10 cellular contexts compared by ENCODE assay signal in the genomic region with DNA sequence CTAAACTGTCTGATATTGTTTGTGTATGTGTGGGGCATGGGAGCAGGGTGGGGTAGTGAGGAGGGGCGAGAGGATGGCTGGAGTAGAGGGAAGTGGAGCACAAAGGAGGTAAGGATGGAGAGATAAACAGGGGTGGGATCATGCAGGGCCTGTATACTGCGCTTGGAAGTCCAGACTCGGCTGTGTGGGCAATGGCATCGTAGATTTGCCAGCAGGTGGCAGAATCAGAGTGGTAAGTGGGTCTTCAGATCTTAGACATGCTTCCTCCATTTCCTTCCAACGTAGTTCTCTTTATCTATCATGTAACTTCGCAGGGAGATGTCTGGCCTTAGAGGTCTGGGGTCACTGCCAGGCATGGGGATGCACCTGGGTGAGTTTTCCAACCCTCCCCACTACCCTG.
DNase-seq lines count a peak whose midpoint lies in the region; ATAC-seq, FAIRE-seq and TF ChIP-seq lines count a peak whose summit lies in the region.
"Had no signal": no experiment of that assay in that cellular context is flagged by ENCODE, and none has a peak within 500 bp of the region (broad histone marks: within the 10 kb centered on the region; RNA-seq: fewer than 3 reads in every experiment).

No MANE protein-coding gene starts in this region.

- H3K27me3 Mint-ChIP-seq in activated T-helper 17 cell treated with anti-CD3 and anti-CD28 coated beads, Interleukin-2, amount 50 U/mL, for 72 hours, result no peaks in the 10 kb centered on the region
- no peaks in the 10 kb centered on the region for H3K27me3 Mint-ChIP-seq in activated T-helper 1 cell treated with anti-CD3 and anti-CD28 coated beads, Interleukin-12 subunit alpha, Interleukin-12 subunit beta, Interleukin-2, Interleukin-4 antibody, amounts not matched to agents 30 ng/mL and 10 ng/mL and 1 ng/mL, durations not matched to agents 14 hours and 24 hours and 36 hours (ENCODE audit: insufficient read depth)

- H3K36me3 Mint-ChIP-seq in activated T-helper 17 cell treated with anti-CD3 and anti-CD28 coated beads, Interleukin-2, amount 50 U/mL, for 72 hours (ENCODE audit: low read depth), result no peaks in the 10 kb centered on the region
- H3K36me3 Mint-ChIP-seq in activated T-helper 1 cell treated with anti-CD3 and anti-CD28 coated beads, Interleukin-12 subunit alpha, Interleukin-12 subunit beta, Interleukin-2, Interleukin-4 antibody, amounts not matched to agents 30 ng/mL and 10 ng/mL and 1 ng/mL, durations not matched to agents 14 hours and 24 hours and 36 hours (ENCODE audit: low read depth), result no peaks in the 10 kb centered on the region
- H3K36me3 Mint-ChIP-seq: naive thymus-derived CD8-positive, alpha-beta T cell had no signal

- no peaks in the 10 kb centered on the region for H3K4me1 Mint-ChIP-seq in activated T-helper 17 cell treated with anti-CD3 and anti-CD28 coated beads, Interleukin-2, amount 50 U/mL, for 72 hours
- H3K4me1 Mint-ChIP-seq in activated T-helper 1 cell treated with anti-CD3 and anti-CD28 coated beads, Interleukin-12 subunit alpha, Interleukin-12 subunit beta, Interleukin-2, Interleukin-4 antibody, amounts not matched to agents 30 ng/mL and 10 ng/mL and 1 ng/mL, durations not matched to agents 14 hours and 24 hours and 36 hours (ENCODE audit: low read depth), result no peaks in the 10 kb centered on the region
- H3K4me1 Mint-ChIP-seq: naive thymus-derived CD8-positive, alpha-beta T cell had no signal

- no peaks in the 10 kb centered on the region for H3K79me2 ChIP-seq in HepG2 (ENCODE audit: insufficient read depth, low read length)

- H3K9ac ChIP-seq in HepG2 (ENCODE audit: insufficient read depth, low read depth, low read length), result no peak overlapping the region
- H3K9ac ChIP-seq: BLaER1 treated with 17β-estradiol and CSF1 and Interleukin-3, amounts not matched to agents 10 nM and 100 nM had no signal

- no peaks in the 10 kb centered on the region for H4K20me1 ChIP-seq in HepG2 (ENCODE audit: insufficient read depth, low read length)
- H4K20me1 ChIP-seq: BLaER1 treated with 17β-estradiol and CSF1 and Interleukin-3, amounts not matched to agents 10 nM and 100 nM had no signal

- BruUV-seq in HepG2 (replicated peaks; lab: Mats Ljungman, UMichigan), result no TSS peak

- intact Hi-C loops in ascending aorta (cut with DNase I), result no loop called here
- intact Hi-C loops in HepG2 (cut with micrococcal nuclease; ENCODE audit: unreplicated experiment), result loop anchor here (1.0 kb wide), 1 partner anchor 57 kb away; no protein-coding TSS in a partner anchor
- intact Hi-C loops in activated T-helper 1 cell treated with anti-CD3 and anti-CD28 coated beads, Interleukin-12 subunit alpha, Interleukin-12 subunit beta, Interleukin-2, Interleukin-4 antibody, amounts not matched to agents 30 ng/mL and 10 ng/mL and 1 ng/mL, durations not matched to agents 14 hours and 24 hours and 36 hours (cut with micrococcal nuclease), result no loop called here

- no peak overlapping the region for H3K27ac Mint-ChIP-seq in activated T-helper 17 cell treated with anti-CD3 and anti-CD28 coated beads, Interleukin-2, amount 50 U/mL, for 72 hours
- no peak overlapping the region for H3K27ac Mint-ChIP-seq in activated T-helper 1 cell treated with anti-CD3 and anti-CD28 coated beads, Interleukin-12 subunit alpha, Interleukin-12 subunit beta, Interleukin-2, Interleukin-4 antibody, amounts not matched to agents 30 ng/mL and 10 ng/mL and 1 ng/mL, durations not matched to agents 14 hours and 24 hours and 36 hours
- H3K27ac Mint-ChIP-seq: naive thymus-derived CD8-positive, alpha-beta T cell had no signal

- H3K4me3 Mint-ChIP-seq in activated T-helper 17 cell treated with anti-CD3 and anti-CD28 coated beads, Interleukin-2, amount 50 U/mL, for 72 hours, result no peak overlapping the region
- no peak overlapping the region for H3K4me3 Mint-ChIP-seq in activated T-helper 1 cell treated with anti-CD3 and anti-CD28 coated beads, Interleukin-12 subunit alpha, Interleukin-12 subunit beta, Interleukin-2, Interleukin-4 antibody, amounts not matched to agents 30 ng/mL and 10 ng/mL and 1 ng/mL, durations not matched to agents 14 hours and 24 hours and 36 hours
- H3K4me3 Mint-ChIP-seq: naive thymus-derived CD8-positive, alpha-beta T cell had no signal

- no peak overlapping the region for H3K27ac ChIP-seq in ascending aorta
- no peak overlapping the region for H3K27ac ChIP-seq in HepG2 (ENCODE audit: extremely low read length, insufficient read depth, low read length)
- H3K27ac ChIP-seq: BLaER1 treated with 17β-estradiol and CSF1 and Interleukin-3, amounts not matched to agents 10 nM and 100 nM had no signal

- no peak overlapping the region for H3K4me2 ChIP-seq in HepG2 (ENCODE audit: low read depth, low read length)
- H3K4me2 ChIP-seq: BLaER1 treated with 17β-estradiol and CSF1 and Interleukin-3, amounts not matched to agents 10 nM and 100 nM had no signal

- H3K9me3 Mint-ChIP-seq in activated T-helper 17 cell treated with anti-CD3 and anti-CD28 coated beads, Interleukin-2, amount 50 U/mL, for 72 hours, result no peaks in the 10 kb centered on the region
- peaks cover 4% of the 10 kb centered on the region for H3K9me3 Mint-ChIP-seq in activated T-helper 1 cell treated with anti-CD3 and anti-CD28 coated beads, Interleukin-12 subunit alpha, Interleukin-12 subunit beta, Interleukin-2, Interleukin-4 antibody, amounts not matched to agents 30 ng/mL and 10 ng/mL and 1 ng/mL, durations not matched to agents 14 hours and 24 hours and 36 hours

- WGBS in HepG2 (ENCODE audit: low lambda C conversion rate), result 0% methylated on average over 6 of the region's 6 CpGs

- TF ChIP-seq RAD21 in HepG2 (CRISPR knock-in tag; IDR thresholded peaks at IDR 0.05), result no peak

- no peak overlapping the region for H3K4me3 ChIP-seq in NB4 (ENCODE audit: low read depth, low read length)
- no peak overlapping the region for H3K4me3 ChIP-seq in ascending aorta
- H3K4me3 ChIP-seq in HepG2 (replicated peaks in 1 of 3; ENCODE audit: insufficient read depth in 1 of 3, low read depth in 2 of 3, low read length in 3 of 3), result no peak overlapping the region
- H3K4me3 ChIP-seq: BLaER1 treated with 17β-estradiol and CSF1 and Interleukin-3, amounts not matched to agents 10 nM and 100 nM had no signal

- no peak for FAIRE-seq in HepG2 (lab: Jason Lieb, UNC)

- DNase-seq in NCI-H1417 (lab: John Stamatoyannopoulos, UW) (peak; percentile 12 to 62 (median 59)), NCI-H1417 treated with DMSO at 0.1 percent for 48 hours (lab: John Stamatoyannopoulos, UW) (no peak), NB4 (ENCODE audit: low read depth) (peak; percentile 43), ascending aorta (ENCODE audit: low spot score in 2 of 2) (no peak), HepG2 (ENCODE audit: low spot score) (peak; percentile 3), 8988T (no peak)
- no peak for DNase-seq in activated T-helper 1 cell treated with anti-CD3 and anti-CD28 coated beads, Interleukin-12 subunit alpha, Interleukin-12 subunit beta, Interleukin-2, Interleukin-4 antibody, amounts not matched to agents 30 ng/mL and 10 ng/mL and 1 ng/mL, durations not matched to agents 14 hours and 24 hours and 36 hours (ENCODE audit: low spot score)

- H3K36me3 ChIP-seq in ascending aorta (no peaks in the 10 kb centered on the region), HepG2 (replicated peaks in 1 of 2; ENCODE audit: control insufficient read depth in 1 of 2, insufficient read depth in 2 of 2, low read length in 2 of 2) (no peaks in the 10 kb centered on the region)
- H3K36me3 ChIP-seq: BLaER1 treated with 17β-estradiol and CSF1 and Interleukin-3, amounts not matched to agents 10 nM and 100 nM had no signal

- ATAC-seq in HepG2, result peak; percentile 68
- ATAC-seq in activated T-helper 17 cell treated with anti-CD3 and anti-CD28 coated beads, Interleukin-2, amount 50 U/mL, for 72 hours (replicated peaks), result no peak
- ATAC-seq: naive thymus-derived CD8-positive, alpha-beta T cell had no signal

- TF ChIP-seq EP300 in HepG2 (IDR thresholded peaks at IDR 0.05; ENCODE audit: low read depth in 2 of 2, low read length in 2 of 2) (no peak), HepG2 (CRISPR knock-in tag; IDR thresholded peaks at IDR 0.05; ENCODE audit: borderline replicate concordance) (no peak)

- H3K27me3 ChIP-seq in ascending aorta (no peaks in the 10 kb centered on the region), HepG2 (ENCODE audit: control insufficient read depth in 1 of 2, insufficient read depth in 2 of 2, low read length in 2 of 2) (peaks cover 2 to 3% of the 10 kb centered on the region in 2 experiments; a peak in 1 of 5 replicates)
- H3K27me3 ChIP-seq: BLaER1 treated with 17β-estradiol and CSF1 and Interleukin-3, amounts not matched to agents 10 nM and 100 nM had no signal

- TF ChIP-seq POLR2A in NB4 (IDR thresholded peaks at IDR 0.05; ENCODE audit: extremely low read depth, insufficient read length) (no peak), HepG2 (IDR thresholded peaks at IDR 0.05; ENCODE audit: insufficient read depth in 1 of 2, low read depth in 2 of 2, low read length in 2 of 2) (no peak)

- CTCF ChIA-PET in HepG2 (lab: Yijun Ruan, JAX; ENCODE audit: low intra/inter-chr PET ratio, low total read pairs), result no interaction called here

- H3K4me1 ChIP-seq in ascending aorta (no peaks in the 10 kb centered on the region), HepG2 (ENCODE audit: insufficient read depth, low read length) (no peaks in the 10 kb centered on the region)
- H3K4me1 ChIP-seq: BLaER1 treated with 17β-estradiol and CSF1 and Interleukin-3, amounts not matched to agents 10 nM and 100 nM had no signal

- H3K9me3 ChIP-seq in ascending aorta (no peaks in the 10 kb centered on the region), HepG2 (ENCODE audit: low read length) (no peaks in the 10 kb centered on the region)

- in situ Hi-C loops in HepG2 (cut with HindIII; ENCODE audit: extremely low pct_ligation_motif_present, low pct_unique_long_range_greater_than_20kb), result no loop called here

- no peak overlapping the region for H2AFZ ChIP-seq in HepG2 (ENCODE audit: low read length)

- POLR2A ChIA-PET in HepG2 (lab: Yijun Ruan, JAX), result no interaction called here

- TF ChIP-seq CTCF in NB4 (IDR thresholded peaks at IDR 0.05; ENCODE audit: low read depth, low read length), result peak; percentile 44
- peak in 2 of 3 experiments; percentile 16 to 27 for TF ChIP-seq CTCF in ascending aorta (IDR thresholded peaks at IDR 0.05)
- peak; percentile 45 for TF ChIP-seq CTCF in HepG2 (CRISPR knock-in tag; IDR thresholded peaks at IDR 0.05)

TF ChIP-seq in HepG2, 621 proteins besides CTCF, POLR2A, EP300 and RAD21:
- TF ChIP-seq, protein P1, sequence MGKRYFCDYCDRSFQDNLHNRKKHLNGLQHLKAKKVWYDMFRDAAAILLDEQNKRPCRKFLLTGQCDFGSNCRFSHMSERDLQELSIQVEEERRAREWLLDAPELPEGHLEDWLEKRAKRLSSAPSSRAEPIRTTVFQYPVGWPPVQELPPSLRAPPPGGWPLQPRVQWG (CRISPR knock-in tag; IDR thresholded peaks at IDR 0.05; ENCODE audit: borderline replicate concordance, low read depth), result no peak
- TF ChIP-seq STAG1 (CRISPR knock-in tag; IDR thresholded peaks at IDR 0.05) (peak; percentile 25; the same call in 1 of the 2 replicates), SMC3 (IDR thresholded peaks at IDR 0.05; ENCODE audit: low read length) (peak; percentile 18; the same call in 1 of the 2 replicates)
TF ChIP-seq in HepG2: peak in this region for 2.

Comparison
In these comparisons a context has a peak if more than half of its experiments do, and no peak if none do; other contexts are left out.
1. DNase-seq: peak in NCI-H1417 (3 of 3), NB4 (single experiment) and HepG2 (single experiment); none in NCI-H1417 treated with DMSO at 0.1 percent for 48 hours (single experiment), ascending aorta (0 of 2), activated T-helper 1 cell treated with anti-CD3 and anti-CD28 coated beads, Interleukin-12 subunit alpha, Interleukin-12 subunit beta, Interleukin-2, Interleukin-4 antibody, amounts not matched to agents 30 ng/mL and 10 ng/mL and 1 ng/mL, durations not matched to agents 14 hours and 24 hours and 36 hours (single experiment) and 8988T (single experiment).
2. Peak in every context shown above with its lines, with median percentiles within 50 percentile points of each other: CTCF ChIP-seq.